Comparison of ENCODE assay signal across 9 cellular contexts in genomic region chr6:136225496-136225895, GRCh38. TPM values are rescaled to one million over a fixed set of nuclear protein-coding genes. Genes with fewer than 3 reads are reported as not detected.
A peak's percentile ranks its signal among the peaks of the same experiment; 100 is the strongest.
DNase-seq lines count a peak whose midpoint lies in the region; ATAC-seq lines count a peak whose summit lies in the region.
"Had no signal": no experiment of that assay in that cellular context is flagged by ENCODE, and none has a peak within 500 bp of the region (broad histone marks: within the 10 kb centered on the region; RNA-seq: fewer than 3 reads in every experiment).

No MANE protein-coding gene starts in this region.

- peaks cover 22% of the 10 kb centered on the region for H3K4me1 Mint-ChIP-seq in activated CD4-positive, alpha-beta T cell treated with anti-CD3 and anti-CD28 coated beads, Interleukin-2, amount 10 ng/mL, durations not matched to agents 24 days and 14 days

- peak; percentile 20 for DNase-seq in A172 (ENCODE audit: low spot score)
- DNase-seq in EL: peak; percentile 21
- DNase-seq in activated CD4-positive, alpha-beta T cell treated with anti-CD3 and anti-CD28 coated beads, Interleukin-2, amount 10 ng/mL, durations not matched to agents 24 days and 14 days: peak; percentile 61
- peak; percentile 29 for DNase-seq in iris pigment epithelial cell (ENCODE audit: low read depth)
- no peak for DNase-seq in NCI-H2171 treated with DMSO at 0.1 percent for 48 hours (lab: John Stamatoyannopoulos, UW)
- DNase-seq: cortex of kidney had no signal

- peak overlapping the region; percentile 16 for H3K27ac Mint-ChIP-seq in activated CD4-positive, alpha-beta T cell treated with anti-CD3 and anti-CD28 coated beads, Interleukin-2, amount 10 ng/mL, durations not matched to agents 24 days and 14 days

- peaks cover 26% of the 10 kb centered on the region for H3K36me3 Mint-ChIP-seq in activated CD4-positive, alpha-beta T cell treated with anti-CD3 and anti-CD28 coated beads, Interleukin-2, amount 10 ng/mL, durations not matched to agents 24 days and 14 days (ENCODE audit: low read depth)

- no peak overlapping the region for H3K4me3 Mint-ChIP-seq in activated CD4-positive, alpha-beta T cell treated with anti-CD3 and anti-CD28 coated beads, Interleukin-2, amount 10 ng/mL, durations not matched to agents 24 days and 14 days

- H3K9me3 Mint-ChIP-seq in activated CD4-positive, alpha-beta T cell treated with anti-CD3 and anti-CD28 coated beads, Interleukin-2, amount 10 ng/mL, durations not matched to agents 24 days and 14 days: peaks cover 12% of the 10 kb centered on the region

- H3K27me3 Mint-ChIP-seq in activated CD4-positive, alpha-beta T cell treated with anti-CD3 and anti-CD28 coated beads, Interleukin-2, amount 10 ng/mL, durations not matched to agents 24 days and 14 days: no peaks in the 10 kb centered on the region

- intact Hi-C loops in activated CD4-positive, alpha-beta T cell treated with anti-CD3 and anti-CD28 coated beads, Interleukin-2, amount 10 ng/mL, durations not matched to agents 24 days and 14 days (cut with micrococcal nuclease): loop anchor here (10.0 kb wide), 2 partner anchors 191 to 301 kb away; no protein-coding TSS in a partner anchor

- ATAC-seq in GM19463 (IDR thresholded peaks at IDR 0.05; ENCODE audit: unreplicated experiment) (no peak), GM18858 (IDR thresholded peaks at IDR 0.05; ENCODE audit: unreplicated experiment) (no peak), GM18517 (IDR thresholded peaks at IDR 0.05; ENCODE audit: unreplicated experiment) (no peak)

RNA-seq across cellular contexts. Expression of gene MTFR2, which starts 24.6 kb away (rescaled TPM):
- 10.3 and 11.5 TPM in 2 replicates for total RNA-seq in A172 (2014; rRNA removed; shearing (Covaris generic))
- 24.4 and 24.6 TPM in 2 replicates for total RNA-seq in activated CD4-positive, alpha-beta T cell treated with anti-CD3 and anti-CD28 coated beads, Interleukin-2, amount 10 ng/mL, durations not matched to agents 24 days and 14 days
